Comparison of ENCODE assay signal across 13 cellular contexts in the genomic region with DNA sequence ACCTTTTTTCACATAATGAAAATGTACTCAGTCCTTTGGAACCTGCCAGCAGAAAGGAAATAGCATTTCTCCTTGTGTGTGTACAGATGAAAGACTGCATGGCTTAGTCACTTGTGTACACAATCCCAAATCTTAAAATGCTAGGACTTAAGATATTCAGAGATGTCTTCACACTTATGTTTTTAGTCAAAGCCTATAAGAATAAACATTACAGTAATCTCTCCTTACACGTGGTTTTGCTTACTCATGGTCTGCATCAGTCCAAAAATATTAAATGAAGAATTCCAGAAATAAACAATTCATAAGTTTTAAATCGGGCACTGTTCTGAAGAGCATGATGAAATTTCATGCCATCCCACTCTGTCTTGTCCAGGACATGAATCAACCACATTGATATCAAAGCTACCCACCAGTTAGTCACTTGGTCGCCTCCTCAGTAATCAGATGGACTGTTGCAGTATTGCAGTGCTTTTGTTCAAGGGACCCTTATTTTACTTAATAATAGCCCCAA.
DNase-seq lines count a peak whose midpoint lies in the region; ATAC-seq, FAIRE-seq and TF ChIP-seq lines count a peak whose summit lies in the region.
"Had no signal": no experiment of that assay in that cellular context is flagged by ENCODE, and none has a peak within 500 bp of the region (broad histone marks: within the 10 kb centered on the region; RNA-seq: fewer than 3 reads in every experiment).

No MANE protein-coding gene starts in this region.

- H3K4me1 Mint-ChIP-seq in astrocyte (ENCODE audit: low read depth, unreplicated experiment) = peaks cover 16% of the 10 kb centered on the region
- no peaks in the 10 kb centered on the region for H3K4me1 Mint-ChIP-seq in activated naive CD8-positive, alpha-beta T cell treated with anti-CD3 and anti-CD28 coated beads, Interleukin-2, amount 50 U/mL, for 24 hours

- H3K27ac ChIP-seq in Karpas-422 (ENCODE audit: low read length) (no peak overlapping the region), astrocyte (ENCODE audit: low read depth, low read length) (peak overlapping the region; percentile 23), keratinocyte (ENCODE audit: control insufficient read depth, insufficient read depth, low read length) (no peak overlapping the region), left lung (no peak overlapping the region)
- H3K27ac ChIP-seq: BLaER1 treated with 17β-estradiol and CSF1 and Interleukin-3, amounts not matched to agents 10 nM and 100 nM; ovary had no signal

- no peaks in the 10 kb centered on the region for H4K20me1 ChIP-seq in Karpas-422 (ENCODE audit: insufficient read depth, low read depth, low read length)
- H4K20me1 ChIP-seq in astrocyte (ENCODE audit: insufficient read depth, low read length) = no peaks in the 10 kb centered on the region
- H4K20me1 ChIP-seq in keratinocyte (ENCODE audit: control insufficient read depth, extremely low read depth, insufficient read depth, low read length) = no peaks in the 10 kb centered on the region
- H4K20me1 ChIP-seq: BLaER1 treated with 17β-estradiol and CSF1 and Interleukin-3, amounts not matched to agents 10 nM and 100 nM had no signal

- H3K9me1 ChIP-seq in keratinocyte (ENCODE audit: control insufficient read depth, extremely low read depth, insufficient read depth, low read length) = no peaks in the 10 kb centered on the region

- TF ChIP-seq CTCF in AG09319 (IDR thresholded peaks at IDR 0.05; ENCODE audit: low read depth, low read length) (no peak), astrocyte (IDR thresholded peaks at IDR 0.05; ENCODE audit: insufficient read depth, low read depth, low read length) (no peak), keratinocyte (optimal IDR thresholded peaks at IDR 0.05 in 1 of 3, IDR thresholded peaks at IDR 0.05 in 1 of 3, conservative IDR thresholded peaks at IDR 0.05 in 1 of 3; ENCODE audit: extremely low read depth in 1 of 3, insufficient read depth in 2 of 3, low read length in 3 of 3) (no peak), left lung (IDR thresholded peaks at IDR 0.05) (no peak)

- H3K4me3 Mint-ChIP-seq in astrocyte (ENCODE audit: unreplicated experiment) = no peak overlapping the region
- H3K4me3 Mint-ChIP-seq in activated naive CD8-positive, alpha-beta T cell treated with anti-CD3 and anti-CD28 coated beads, Interleukin-2, amount 50 U/mL, for 24 hours = no peak overlapping the region
- H3K4me3 Mint-ChIP-seq: activated naive CD8-positive, alpha-beta T cell had no signal

- no peaks in the 10 kb centered on the region for H3K4me1 ChIP-seq in Karpas-422 (ENCODE audit: low read length)
- peaks cover 13% of the 10 kb centered on the region for H3K4me1 ChIP-seq in astrocyte (ENCODE audit: insufficient read depth, low read length)
- H3K4me1 ChIP-seq in keratinocyte (ENCODE audit: control insufficient read depth, extremely low read depth, insufficient read depth, low read length) = peaks cover 4% of the 10 kb centered on the region
- no peaks in the 10 kb centered on the region for H3K4me1 ChIP-seq in left lung
- H3K4me1 ChIP-seq: BLaER1 treated with 17β-estradiol and CSF1 and Interleukin-3, amounts not matched to agents 10 nM and 100 nM had no signal

- H3K9me3 Mint-ChIP-seq in astrocyte (ENCODE audit: unreplicated experiment) = peaks cover 3% of the 10 kb centered on the region
- no peaks in the 10 kb centered on the region for H3K9me3 Mint-ChIP-seq in activated naive CD8-positive, alpha-beta T cell treated with anti-CD3 and anti-CD28 coated beads, Interleukin-2, amount 50 U/mL, for 24 hours

- dilution Hi-C loops in keratinocyte (cut with MboI; ENCODE audit: extremely low pct_ligation_motif_present, low sequenced_read_pairs) = no loop called here

- no peak overlapping the region for H3K9ac ChIP-seq in Karpas-422 (ENCODE audit: low read length)
- no peak overlapping the region for H3K9ac ChIP-seq in astrocyte (ENCODE audit: low read length)
- no peak overlapping the region for H3K9ac ChIP-seq in keratinocyte (ENCODE audit: control insufficient read depth, extremely low read depth, insufficient read depth, low read length)
- H3K9ac ChIP-seq: BLaER1 treated with 17β-estradiol and CSF1 and Interleukin-3, amounts not matched to agents 10 nM and 100 nM had no signal

- peak overlapping the region; percentile 43 for H3K27ac Mint-ChIP-seq in astrocyte (ENCODE audit: unreplicated experiment)
- H3K27ac Mint-ChIP-seq in activated naive CD8-positive, alpha-beta T cell treated with anti-CD3 and anti-CD28 coated beads, Interleukin-2, amount 50 U/mL, for 24 hours = no peak overlapping the region
- H3K27ac Mint-ChIP-seq: activated naive CD8-positive, alpha-beta T cell had no signal

- 0 out of 2 replicates have a peak overlapping the region, but pooled peaks have one; percentile 18 for H2AFZ ChIP-seq in Karpas-422 (ENCODE audit: low read length)
- no peak overlapping the region for H2AFZ ChIP-seq in astrocyte (ENCODE audit: low read depth, low read length)
- H2AFZ ChIP-seq in keratinocyte (ENCODE audit: control insufficient read depth, low read length) = no peak overlapping the region

- H3K36me3 Mint-ChIP-seq in astrocyte (ENCODE audit: low read depth, unreplicated experiment) = no peaks in the 10 kb centered on the region
- H3K36me3 Mint-ChIP-seq in activated naive CD8-positive, alpha-beta T cell treated with anti-CD3 and anti-CD28 coated beads, Interleukin-2, amount 50 U/mL, for 24 hours (ENCODE audit: low read depth) = no peaks in the 10 kb centered on the region
- H3K36me3 Mint-ChIP-seq: activated naive CD8-positive, alpha-beta T cell had no signal

- H3K36me3 ChIP-seq in Karpas-422 (ENCODE audit: insufficient read depth, low read length) (no peaks in the 10 kb centered on the region), astrocyte (ENCODE audit: insufficient read depth, low read length) (no peaks in the 10 kb centered on the region), keratinocyte (ENCODE audit: control insufficient read depth in 2 of 2, extremely low read depth in 1 of 2, insufficient read depth in 2 of 2, low read length in 2 of 2) (no peaks in the 10 kb centered on the region), left lung (no peaks in the 10 kb centered on the region)
- H3K36me3 ChIP-seq: BLaER1 treated with 17β-estradiol and CSF1 and Interleukin-3, amounts not matched to agents 10 nM and 100 nM; ovary had no signal

- ATAC-seq in left lung (no peak), GM21360 (IDR thresholded peaks at IDR 0.05; ENCODE audit: unreplicated experiment) (no peak)
- no peak for ATAC-seq in activated naive CD8-positive, alpha-beta T cell treated with anti-CD3 and anti-CD28 coated beads, Interleukin-2, amount 50 U/mL, for 24 hours

- DNase-seq in AG09319 (ENCODE audit: extremely low read depth, low read depth) (peak; percentile 57), Karpas-422 (no peak), astrocyte (ENCODE audit: low read depth) (peak; percentile 70), keratinocyte (ENCODE audit: low read depth, low spot score) (peak; percentile 4), left lung (no peak), NCI-H2081 (lab: John Stamatoyannopoulos, UW) (no peak)
- DNase-seq in activated naive CD8-positive, alpha-beta T cell treated with anti-CD3 and anti-CD28 coated beads, Interleukin-2, amount 50 U/mL, for 24 hours = no peak
- DNase-seq: GDM1, Kasumi-1, ovary had no signal

- H3K4me2 ChIP-seq in Karpas-422 (ENCODE audit: low read depth, low read length, poor library complexity, severe bottlenecking) = no peak overlapping the region
- H3K4me2 ChIP-seq in astrocyte (ENCODE audit: low read length) = peak overlapping the region; percentile 51
- no peak overlapping the region for H3K4me2 ChIP-seq in keratinocyte (ENCODE audit: control insufficient read depth, extremely low read depth, insufficient read depth, low read depth, low read length)
- H3K4me2 ChIP-seq: BLaER1 treated with 17β-estradiol and CSF1 and Interleukin-3, amounts not matched to agents 10 nM and 100 nM had no signal

- no peaks in the 10 kb centered on the region for H3K79me2 ChIP-seq in Karpas-422 (ENCODE audit: low read length)
- no peaks in the 10 kb centered on the region for H3K79me2 ChIP-seq in astrocyte (ENCODE audit: insufficient read depth, low read length)
- no peaks in the 10 kb centered on the region for H3K79me2 ChIP-seq in keratinocyte (ENCODE audit: control insufficient read depth, insufficient read depth, low read length)

- 0 out of 2 replicates have a peak, but pooled peaks cover 5% of the 10 kb centered on the region for H3K9me2 ChIP-seq in Karpas-422 (replicated peaks; ENCODE audit: insufficient read depth, low read length)

- intact Hi-C loops in left lung (cut with DNase I) = no loop called here

- no peaks in the 10 kb centered on the region for H3K27me3 Mint-ChIP-seq in astrocyte (ENCODE audit: low read depth, unreplicated experiment)
- peaks cover 4% of the 10 kb centered on the region for H3K27me3 Mint-ChIP-seq in activated naive CD8-positive, alpha-beta T cell treated with anti-CD3 and anti-CD28 coated beads, Interleukin-2, amount 50 U/mL, for 24 hours

- no peak overlapping the region for H3K4me3 ChIP-seq in Karpas-422 (ENCODE audit: low read length)
- H3K4me3 ChIP-seq in astrocyte (ENCODE audit: insufficient read depth, low read depth, low read length) = no peak overlapping the region
- H3K4me3 ChIP-seq in keratinocyte (ENCODE audit: control insufficient read depth in 2 of 3, extremely low read depth in 1 of 3, insufficient read depth in 2 of 3, low read depth in 1 of 3, low read length in 3 of 3) = no peak overlapping the region
- no peak overlapping the region for H3K4me3 ChIP-seq in left lung
- H3K4me3 ChIP-seq: BLaER1 treated with 17β-estradiol and CSF1 and Interleukin-3, amounts not matched to agents 10 nM and 100 nM; ovary had no signal

- FAIRE-seq in astrocyte (lab: Jason Lieb, UNC) (peak; percentile 13), keratinocyte (lab: Jason Lieb, UNC) (peak; percentile 43)

- H3K9me3 ChIP-seq in Karpas-422 (ENCODE audit: low read length) (no peaks in the 10 kb centered on the region), astrocyte (ENCODE audit: insufficient read depth, low read depth, low read length) (no peaks in the 10 kb centered on the region), keratinocyte (ENCODE audit: control insufficient read depth, low read depth, low read length) (no peaks in the 10 kb centered on the region), left lung (no peaks in the 10 kb centered on the region)
- H3K9me3 ChIP-seq: BLaER1 treated with 17β-estradiol and CSF1 and Interleukin-3, amounts not matched to agents 10 nM and 100 nM; ovary had no signal

- H3K27me3 ChIP-seq in Karpas-422 (ENCODE audit: low read length) = no peaks in the 10 kb centered on the region
- no peaks in the 10 kb centered on the region for H3K27me3 ChIP-seq in astrocyte (ENCODE audit: insufficient read depth, low read length)
- H3K27me3 ChIP-seq in keratinocyte (ENCODE audit: control insufficient read depth, extremely low read depth, insufficient read depth, low read length) = no peaks in the 10 kb centered on the region
- no peaks in the 10 kb centered on the region for H3K27me3 ChIP-seq in left lung
- H3K27me3 ChIP-seq: BLaER1 treated with 17β-estradiol and CSF1 and Interleukin-3, amounts not matched to agents 10 nM and 100 nM; ovary had no signal

Comparison
In these comparisons a context has a peak if more than half of its experiments do, and no peak if none do; other contexts are left out.
1. DNase-seq: peak in AG09319 (single experiment), astrocyte (single experiment) and keratinocyte (single experiment); none in Karpas-422 (single experiment), left lung (0 of 2), activated naive CD8-positive, alpha-beta T cell treated with anti-CD3 and anti-CD28 coated beads, Interleukin-2, amount 50 U/mL, for 24 hours (single experiment) and NCI-H2081 (0 of 2).